In the genomic region with DNA sequence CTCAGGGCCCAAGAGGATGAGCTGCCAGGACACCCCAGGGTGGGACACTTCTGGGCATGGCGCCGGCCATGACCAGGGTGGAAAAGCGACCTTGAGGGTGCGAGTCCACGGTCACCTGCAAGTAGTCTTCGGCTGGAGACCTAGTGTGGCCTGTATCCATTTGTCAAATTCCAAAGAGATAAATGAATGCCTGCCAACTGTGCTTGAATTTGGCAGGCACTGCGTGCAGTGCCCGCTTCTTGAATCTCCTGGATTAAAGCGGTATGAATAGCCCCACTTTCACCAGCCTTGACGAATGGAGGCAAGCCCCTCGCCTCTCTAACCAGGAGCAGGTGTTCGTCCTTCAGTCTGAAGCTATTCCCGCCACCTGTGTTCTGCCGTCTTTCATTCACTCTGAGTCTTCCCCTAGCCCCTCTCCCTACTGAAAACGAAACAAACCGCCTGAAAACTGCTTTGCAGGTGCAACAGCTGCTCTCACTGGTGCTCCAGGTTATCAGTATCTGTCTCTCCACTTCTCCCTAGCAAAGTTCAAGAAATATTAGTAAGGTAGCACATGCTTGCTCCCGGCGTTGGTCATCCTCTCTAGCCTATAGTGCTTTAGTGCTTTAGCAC, we compare ENCODE assay signal across 17 cellular contexts. TPM values are rescaled to one million over a fixed set of nuclear protein-coding genes. Genes with fewer than 3 reads are reported as not detected.
DNase-seq lines count a peak whose midpoint lies in the region; ATAC-seq and TF ChIP-seq lines count a peak whose summit lies in the region.
"Had no signal": no experiment of that assay in that cellular context is flagged by ENCODE, and none has a peak within 500 bp of the region (broad histone marks: within the 10 kb centered on the region; RNA-seq: fewer than 3 reads in every experiment).

No MANE protein-coding gene starts in this region.

- H3K27ac Mint-ChIP-seq in Calu3 (ENCODE audit: unreplicated experiment) = no peak overlapping the region
- H3K27ac Mint-ChIP-seq: B cell; CD4-positive, alpha-beta T cell had no signal

- no peaks in the 10 kb centered on the region for H3K27me3 ChIP-seq in GM06990 (replicated peaks; ENCODE audit: control insufficient read depth, insufficient read depth, low read length)
- no peaks in the 10 kb centered on the region for H3K27me3 ChIP-seq in MM.1S (replicated peaks; ENCODE audit: insufficient read depth, low read length)

- 69 to 72% methylated on average over 18 of the region's 18 CpGs for WGBS in lower leg skin, 2 donors

- no peaks in the 10 kb centered on the region for H3K36me3 Mint-ChIP-seq in Calu3 (ENCODE audit: insufficient read depth, unreplicated experiment)

- ATAC-seq in HG03196 (IDR thresholded peaks at IDR 0.05; ENCODE audit: unreplicated experiment) = no peak
- ATAC-seq: PC-3 had no signal

- H3K4me3 ChIP-seq in GM06990 (replicated peaks; ENCODE audit: low read depth, low read length) (no peak overlapping the region), MM.1S (ENCODE audit: low read length) (peak overlapping the region; percentile 34; the same call in 1 of the 2 replicates), lower leg skin (ENCODE audit: low read depth, poor library complexity, severe bottlenecking) (peak overlapping the region; percentile 3)

- no peaks in the 10 kb centered on the region for H4K20me1 ChIP-seq in MM.1S (ENCODE audit: insufficient read depth, low read length)

- H3K36me3 ChIP-seq in GM06990 (ENCODE audit: control insufficient read depth, insufficient read depth, low read length) = no peaks in the 10 kb centered on the region
- no peaks in the 10 kb centered on the region for H3K36me3 ChIP-seq in MM.1S (replicated peaks; ENCODE audit: insufficient read depth, low read length)

- H3K9ac ChIP-seq in MM.1S (ENCODE audit: low read length) = no peak overlapping the region; the same call in 1 of the 2 replicates

- peaks cover 22% of the 10 kb centered on the region for H3K27me3 Mint-ChIP-seq in Calu3 (ENCODE audit: unreplicated experiment)

- peak overlapping the region; percentile 70 for H3K4me2 ChIP-seq in MM.1S (ENCODE audit: low read depth, low read length)

- CTCF ChIA-PET in Calu3 (lab: Charles Lee) = no interaction called here

- peaks cover 19% of the 10 kb centered on the region for H3K4me1 ChIP-seq in MM.1S (ENCODE audit: low read length)

- no peaks in the 10 kb centered on the region for H3K79me2 ChIP-seq in MM.1S (ENCODE audit: low read length)

- peaks cover 10% of the 10 kb centered on the region for H3F3A ChIP-seq in MM.1S (ENCODE audit: insufficient read depth, low read length)

- H3K4me3 Mint-ChIP-seq in Calu3 (ENCODE audit: low read depth, unreplicated experiment) = no peak overlapping the region
- H3K4me3 Mint-ChIP-seq: B cell; CD4-positive, alpha-beta T cell had no signal

- H2AFZ ChIP-seq in MM.1S (ENCODE audit: low read length) = peak overlapping the region; percentile 25

- TF ChIP-seq CTCF in GM06990 (IDR thresholded peaks at IDR 0.05; ENCODE audit: insufficient read depth, low read length, poor library complexity, severe bottlenecking) (no peak), MM.1S (IDR thresholded peaks at IDR 0.05; ENCODE audit: low read length) (no peak), lower leg skin (IDR thresholded peaks at IDR 0.05) (no peak), Calu3 (IDR thresholded peaks at IDR 0.05; ENCODE audit: unreplicated experiment) (no peak)

- no peak for TF ChIP-seq POLR2A in lower leg skin (IDR thresholded peaks at IDR 0.05)

- intact Hi-C loops in lower leg skin (cut with DNase I; ENCODE audit: low total_unique reads) = no loop called here
- intact Hi-C loops in Calu3 (cut with micrococcal nuclease; ENCODE audit: unreplicated experiment) = no loop called here

- no peaks in the 10 kb centered on the region for H3K9me3 Mint-ChIP-seq in Calu3 (ENCODE audit: low read depth, unreplicated experiment)
- H3K9me3 Mint-ChIP-seq: CD4-positive, alpha-beta T cell had no signal

- H3K27ac ChIP-seq in MM.1S (ENCODE audit: low read length) = peak overlapping the region; percentile 62; the same call in 1 of the 2 replicates
- H3K27ac ChIP-seq: HL-60 had no signal

- H3K4me1 Mint-ChIP-seq in Calu3 (ENCODE audit: low read depth, unreplicated experiment) = no peaks in the 10 kb centered on the region
- H3K4me1 Mint-ChIP-seq: B cell had no signal

- H3K9me2 ChIP-seq in MM.1S (replicated peaks; ENCODE audit: insufficient read depth, low read length) = no peaks in the 10 kb centered on the region

- no peaks in the 10 kb centered on the region for H3K9me3 ChIP-seq in MM.1S (replicated peaks; ENCODE audit: insufficient read depth, low read length)

- peak; percentile 0 for DNase-seq in GM06990 (ENCODE audit: extremely low read depth, insufficient read length)
- DNase-seq in MM.1S = peak; percentile 88
- peak; percentile 78 for DNase-seq in RPMI8226
- no peak for DNase-seq in lower leg skin (ENCODE audit: low spot score in 2 of 2)
- no peak for DNase-seq in Calu3
- no peak for DNase-seq in germinal center (ENCODE audit: low spot score)
- DNase-seq: CD4-positive, alpha-beta T cell; EL; HCEC 1CT; NCI-H1436; NCI-H2081 treated with DMSO at 0.1 percent for 48 hours; NCI-H446 treated with DMSO at 0.1 percent for 48 hours; PC-3 had no signal

- no TSS peak for BruUV-seq in Calu3 (replicated peaks; lab: Mats Ljungman, UMichigan)

RNA-seq across cellular contexts. Expression of a gene that starts 11.2 kb away (rescaled TPM):
- total RNA-seq in lower leg skin (under 1 TPM in 1 of 4 donors, not detected in 3; 0.19 TPM), Calu3 (2022) (not detected in 2 replicates)

RNA-seq across cellular contexts. Expression of a gene that starts 11.3 kb away (rescaled TPM):
- total RNA-seq in lower leg skin = 1 to 10 TPM in 2 of 4 donors, under 1 TPM in 2; 0.21 to 1.4 (median 0.71) TPM
- total RNA-seq in Calu3 (2022) = 3.0 and 3.1 TPM in 2 replicates
- total RNA-seq: B cell; CD4-positive, alpha-beta T cell had no signal

RNA-seq across cellular contexts. Expression of a gene that starts 57.3 kb away (rescaled TPM):
- total RNA-seq in lower leg skin = not detected
- total RNA-seq in Calu3 (2022) = not detected in 2 replicates
- total RNA-seq: B cell, SK-MEL-5 had no signal

Comparison
In these comparisons a context has a peak if more than half of its experiments do, and no peak if none do; other contexts are left out.
1. DNase-seq: peak in GM06990 (single experiment), MM.1S (single experiment) and RPMI8226 (single experiment); none in lower leg skin (0 of 2), Calu3 (single experiment) and germinal center (single experiment).